14 cellular contexts compared by ENCODE assay signal in genomic region chr2:48345176-48345575, GRCh38. TPM values are rescaled to one million over a fixed set of nuclear protein-coding genes. Genes with fewer than 3 reads are reported as not detected.
DNase-seq lines count a peak whose midpoint lies in the region; ATAC-seq and TF ChIP-seq lines count a peak whose summit lies in the region.
"Had no signal": no experiment of that assay in that cellular context is flagged by ENCODE, and none has a peak within 500 bp of the region (broad histone marks: within the 10 kb centered on the region; RNA-seq: fewer than 3 reads in every experiment).

No MANE protein-coding gene starts in this region.

- no peak overlapping the region for H3K4me3 ChIP-seq in Caco-2 (ENCODE audit: low read depth, low read length)
- no peak overlapping the region for H3K4me3 ChIP-seq in osteoblast (ENCODE audit: insufficient read depth, low read length)
- H3K4me3 ChIP-seq: breast epithelium, mucosa of descending colon, prostate gland had no signal

- H3K79me2 ChIP-seq in osteoblast (ENCODE audit: insufficient read depth, low read length): peaks cover 77% of the 10 kb centered on the region

- H3K4me1 ChIP-seq in Caco-2 (peaks cover 35% of the 10 kb centered on the region), osteoblast (ENCODE audit: insufficient read depth, low read length) (peaks cover 35% of the 10 kb centered on the region)
- H3K4me1 ChIP-seq: breast epithelium, prostate gland had no signal

- H3K36me3 ChIP-seq in Caco-2 (ENCODE audit: control insufficient read depth, insufficient read depth, low read length) (peaks cover 7% of the 10 kb centered on the region), KOPT-K1 (ENCODE audit: insufficient read depth, low read length) (peaks cover 42% of the 10 kb centered on the region), osteoblast (ENCODE audit: insufficient read depth, low read length) (peaks cover 22% of the 10 kb centered on the region)
- H3K36me3 ChIP-seq: breast epithelium, prostate gland had no signal

- H3K27me3 ChIP-seq in Caco-2 (replicated peaks; ENCODE audit: control insufficient read depth, insufficient read depth, low read length) (no peaks in the 10 kb centered on the region), osteoblast (ENCODE audit: insufficient read depth, low read length) (no peaks in the 10 kb centered on the region)
- H3K27me3 ChIP-seq: breast epithelium had no signal

- H3K9me3 Mint-ChIP-seq in Caco-2 (ENCODE audit: unreplicated experiment): peaks cover 16% of the 10 kb centered on the region

- H4K20me1 ChIP-seq in osteoblast (ENCODE audit: insufficient read depth, low read length): peaks cover 2% of the 10 kb centered on the region

- no peak overlapping the region for H2AFZ ChIP-seq in osteoblast (ENCODE audit: low read length)

- no peak overlapping the region for H3K4me2 ChIP-seq in osteoblast (ENCODE audit: insufficient read depth, low read length)

- peak overlapping the region; percentile 87 for H3K27ac Mint-ChIP-seq in Caco-2 (ENCODE audit: unreplicated experiment)

- CTCF ChIA-PET in Caco-2 (lab: Charles Lee): interaction anchor here (0.6 kb wide), 1 partner anchor 168 kb away, joined by 3 read pairs; no protein-coding TSS in a partner anchor

- no peak for ATAC-seq in HG02970 (IDR thresholded peaks at IDR 0.05; ENCODE audit: low FRiP score, unreplicated experiment)
- no peak for ATAC-seq in HG02763 (IDR thresholded peaks at IDR 0.05; ENCODE audit: unreplicated experiment)
- ATAC-seq: mucosa of descending colon had no signal

- no peak for DNase-seq in Caco-2
- no peak for DNase-seq in osteoblast (ENCODE audit: insufficient read length, low spot score, missing footprints)
- no peak for DNase-seq in COLO668 (lab: John Stamatoyannopoulos, UW; ENCODE audit: unreplicated experiment)
- DNase-seq: activated CD4-positive, alpha-beta T cell treated with anti-CD3 and anti-CD28 coated beads for 4 hours; GF-D8; mucosa of descending colon; NCI-H1694 treated with DMSO at 0.1 percent for 48 hours; NCI-H524 had no signal

- peak overlapping the region; percentile 29 for H3K27ac ChIP-seq in KOPT-K1 (ENCODE audit: low read depth, low read length, poor library complexity, severe bottlenecking)
- peak overlapping the region; percentile 33 for H3K27ac ChIP-seq in cingulate gyrus (ENCODE audit: low read depth, low read length)
- H3K27ac ChIP-seq in osteoblast (ENCODE audit: low read depth, low read length): peak overlapping the region; percentile 66

- BruUV-seq in Caco-2 (replicated peaks; lab: Mats Ljungman, UMichigan): no TSS peak

- H3K27me3 Mint-ChIP-seq in Caco-2 (ENCODE audit: insufficient read depth, unreplicated experiment): no peaks in the 10 kb centered on the region

- TF ChIP-seq CTCF in Caco-2 (IDR thresholded peaks at IDR 0.05; ENCODE audit: insufficient read depth in 1 of 2, low read depth in 1 of 2, low read length in 1 of 2, severe bottlenecking in 1 of 2, unreplicated experiment in 1 of 2) (no peak), osteoblast (IDR thresholded peaks at IDR 0.05; ENCODE audit: extremely low read depth, low read depth, low read length) (no peak)

- peaks cover 42% of the 10 kb centered on the region for H3K36me3 Mint-ChIP-seq in Caco-2 (ENCODE audit: insufficient read depth, unreplicated experiment)

- intact Hi-C loops in Caco-2 (cut with micrococcal nuclease; ENCODE audit: unreplicated experiment): no loop called here

- H3K9me3 ChIP-seq in Caco-2 (peaks cover 20% of the 10 kb centered on the region), KOPT-K1 (ENCODE audit: insufficient read depth, low read length, poor library complexity, severe bottlenecking) (peaks cover 34% of the 10 kb centered on the region), osteoblast (ENCODE audit: low read depth, low read length) (no peaks in the 10 kb centered on the region)
- H3K9me3 ChIP-seq: prostate gland had no signal

- peak overlapping the region; percentile 45 for H3K4me3 Mint-ChIP-seq in Caco-2 (ENCODE audit: unreplicated experiment)

- H3K4me1 Mint-ChIP-seq in Caco-2 (ENCODE audit: low read depth, unreplicated experiment): peaks cover 18% of the 10 kb centered on the region

- POLR2A ChIA-PET in Caco-2 (lab: Charles Lee): no interaction called here

RNA-seq across cellular contexts. Expression of gene FOXN2, which starts 30.7 kb away (rescaled TPM):
- total RNA-seq in Caco-2 (2022) (31.9 and 32.3 TPM in 2 replicates), osteoblast (30.6 and 34.4 TPM in 2 replicates)
